Comparison of ENCODE assay signal across 21 cellular contexts in the genomic region with DNA sequence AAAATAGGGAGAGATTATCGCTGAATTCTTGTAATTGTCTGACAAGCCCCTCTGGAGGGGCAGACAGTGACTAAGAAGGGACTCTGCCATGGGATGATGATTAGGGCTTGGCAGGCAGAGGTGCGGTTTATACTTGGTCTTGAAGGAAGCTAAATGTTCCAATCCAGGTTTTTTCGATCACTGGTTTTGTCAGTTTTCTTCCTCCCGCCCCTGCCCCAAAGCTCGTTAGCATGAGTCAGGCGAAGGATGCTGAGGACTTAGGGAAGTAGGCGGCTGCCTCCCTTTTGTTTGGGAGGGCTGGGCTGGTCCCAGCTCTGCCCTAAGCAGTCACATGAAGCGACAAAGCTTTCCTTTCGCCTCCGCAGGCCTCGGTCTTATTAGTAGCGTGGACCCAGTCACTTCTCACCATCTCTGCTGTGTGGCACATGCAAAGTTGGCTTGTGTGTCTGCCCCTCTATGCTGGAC.
DNase-seq lines count a peak whose midpoint lies in the region; ATAC-seq and TF ChIP-seq lines count a peak whose summit lies in the region.
"Had no signal": no experiment of that assay in that cellular context is flagged by ENCODE, and none has a peak within 500 bp of the region (broad histone marks: within the 10 kb centered on the region; RNA-seq: fewer than 3 reads in every experiment).

No MANE protein-coding gene starts in this region.

- H3K36me3 Mint-ChIP-seq in activated naive CD4-positive, alpha-beta T cell treated with anti-CD3 and anti-CD28 coated beads for 36 hours (ENCODE audit: low read depth): no peaks in the 10 kb centered on the region
- no peaks in the 10 kb centered on the region for H3K36me3 Mint-ChIP-seq in natural killer cell
- H3K36me3 Mint-ChIP-seq: activated naive CD4-positive, alpha-beta T cell treated with anti-CD3 and anti-CD28 coated beads, Interleukin-2, amount 10 ng/mL, durations not matched to agents 7 days and 5 days; CD4-positive, CD25-positive, alpha-beta regulatory T cell had no signal

- no CpG with 5 or more reads among the region's 12 CpGs for WGBS in mesendoderm (ENCODE audit: extremely low coverage, insufficient coverage, low lambda C conversion rate)

- CTCF ChIA-PET in activated naive CD4-positive, alpha-beta T cell treated with anti-CD3 and anti-CD28 coated beads for 36 hours (lab: Charles Lee): interaction anchor here (0.7 kb wide), 1 partner anchor 336 kb away, joined by 3 read pairs; no protein-coding TSS in a partner anchor

- no peak overlapping the region for H3K4me3 Mint-ChIP-seq in activated naive CD4-positive, alpha-beta T cell treated with anti-CD3 and anti-CD28 coated beads for 36 hours
- H3K4me3 Mint-ChIP-seq in natural killer cell: no peak overlapping the region
- H3K4me3 Mint-ChIP-seq: activated naive CD4-positive, alpha-beta T cell treated with anti-CD3 and anti-CD28 coated beads, Interleukin-2, amount 10 ng/mL, durations not matched to agents 7 days and 5 days; CD4-positive, CD25-positive, alpha-beta regulatory T cell had no signal

- no peak overlapping the region for H3K27ac ChIP-seq in mesendoderm (ENCODE audit: low read depth, low read length)
- H3K27ac ChIP-seq: colonic mucosa, foreskin keratinocyte, upper lobe of left lung had no signal

- H2BK120ac ChIP-seq in mesendoderm (ENCODE audit: low read depth, low read length): no peak overlapping the region

- no peak overlapping the region for H2AK5ac ChIP-seq in mesendoderm (ENCODE audit: low read length)

- no peaks in the 10 kb centered on the region for H3K36me3 ChIP-seq in mesendoderm (ENCODE audit: control insufficient read depth, insufficient read depth, low read length)
- H3K36me3 ChIP-seq: colonic mucosa, upper lobe of left lung had no signal

- no peak overlapping the region for H3K18ac ChIP-seq in mesendoderm (ENCODE audit: low read length)

- no peak overlapping the region for H4K8ac ChIP-seq in mesendoderm (ENCODE audit: low read depth, low read length)

- H3K4me3 ChIP-seq in astrocyte of the spinal cord (ENCODE audit: low read depth, low read length): no peak overlapping the region
- no peak overlapping the region for H3K4me3 ChIP-seq in mesendoderm (ENCODE audit: low read length)
- H3K4me3 ChIP-seq: colonic mucosa, upper lobe of left lung had no signal

- peak overlapping the region; percentile 74 for H3K56ac ChIP-seq in mesendoderm (ENCODE audit: low read length)

- H3K4me1 Mint-ChIP-seq in activated naive CD4-positive, alpha-beta T cell treated with anti-CD3 and anti-CD28 coated beads for 36 hours (ENCODE audit: low read depth): peaks cover 17% of the 10 kb centered on the region
- H3K4me1 Mint-ChIP-seq in natural killer cell: no peaks in the 10 kb centered on the region

- no peak for DNase-seq in activated naive CD4-positive, alpha-beta T cell treated with anti-CD3 and anti-CD28 coated beads for 36 hours
- no peak for DNase-seq in activated naive CD4-positive, alpha-beta T cell treated with Interleukin-2 at 50 U/mL for 16 hours
- DNase-seq in GM04504 (ENCODE audit: low read depth) (peak; percentile 47), astrocyte of the spinal cord (ENCODE audit: low read depth, low spot score) (peak; percentile 78), mesendoderm (peak; percentile 64), natural killer cell (no peak), GOT3 (lab: John Stamatoyannopoulos, UW) (no peak)
- DNase-seq: activated naive CD4-positive, alpha-beta T cell treated with anti-CD3 and anti-CD28 coated beads, Interleukin-2, amount 10 ng/mL, durations not matched to agents 7 days and 5 days; activated T-cell treated with anti-CD3 and anti-CD28 coated beads for 4 hours; colonic mucosa; foreskin keratinocyte; KG1; left colon; midbrain; NCI-H1930; SHP77; stimulated activated CD4-positive, alpha-beta T cell treated with anti-CD3 and anti-CD28 coated beads, Interleukin-4, amount 100 ng/mL, for 1 hour; upper lobe of left lung had no signal

- no peak overlapping the region for H3K23ac ChIP-seq in mesendoderm (ENCODE audit: low read length)

- H3K4ac ChIP-seq in mesendoderm (ENCODE audit: low read depth, low read length): no peak overlapping the region

- in situ Hi-C loops in astrocyte of the spinal cord (cut with HindIII; ENCODE audit: low sequenced_read_pairs): no loop called here

- no peak for TF ChIP-seq CTCF in astrocyte of the spinal cord (IDR thresholded peaks at IDR 0.05; ENCODE audit: low read depth, low read length)
- TF ChIP-seq CTCF in natural killer cell (IDR thresholded peaks at IDR 0.05): no peak

- no peak overlapping the region for H3K9ac ChIP-seq in mesendoderm (ENCODE audit: low read length)

- H3K27me3 ChIP-seq in mesendoderm (ENCODE audit: insufficient read depth, low read length, poor library complexity): no peaks in the 10 kb centered on the region
- H3K27me3 ChIP-seq: colonic mucosa, foreskin keratinocyte, upper lobe of left lung had no signal

- H2BK15ac ChIP-seq in mesendoderm (replicated peaks; ENCODE audit: low read depth): no peak overlapping the region

- no peaks in the 10 kb centered on the region for H3K9me3 Mint-ChIP-seq in activated naive CD4-positive, alpha-beta T cell treated with anti-CD3 and anti-CD28 coated beads for 36 hours
- no peaks in the 10 kb centered on the region for H3K9me3 Mint-ChIP-seq in natural killer cell
- H3K9me3 Mint-ChIP-seq: activated naive CD4-positive, alpha-beta T cell treated with anti-CD3 and anti-CD28 coated beads, Interleukin-2, amount 10 ng/mL, durations not matched to agents 7 days and 5 days had no signal

- H2BK5ac ChIP-seq in mesendoderm (ENCODE audit: low read length): no peak overlapping the region

- intact Hi-C loops in activated naive CD4-positive, alpha-beta T cell treated with anti-CD3 and anti-CD28 coated beads for 36 hours (cut with micrococcal nuclease): no loop called here
- intact Hi-C loops in natural killer cell (cut with micrococcal nuclease): no loop called here

- no peaks in the 10 kb centered on the region for H3K79me2 ChIP-seq in mesendoderm (ENCODE audit: control insufficient read depth, insufficient read depth, low read length)

- H3K4me1 ChIP-seq in mesendoderm (ENCODE audit: control insufficient read depth, low read depth, low read length): peaks cover 2% of the 10 kb centered on the region
- H3K4me1 ChIP-seq: colonic mucosa, upper lobe of left lung had no signal

- H3K79me1 ChIP-seq in mesendoderm (ENCODE audit: low read length): no peaks in the 10 kb centered on the region

- ATAC-seq in natural killer cell (no peak), HG02852 (IDR thresholded peaks at IDR 0.05; ENCODE audit: unreplicated experiment) (no peak)
- ATAC-seq: left colon had no signal

- no peak overlapping the region for H3K4me2 ChIP-seq in mesendoderm (ENCODE audit: low read length)

- peak overlapping the region; percentile 47 for H3K27ac Mint-ChIP-seq in activated naive CD4-positive, alpha-beta T cell treated with anti-CD3 and anti-CD28 coated beads for 36 hours
- H3K27ac Mint-ChIP-seq in natural killer cell: no peak overlapping the region
- H3K27ac Mint-ChIP-seq: activated naive CD4-positive, alpha-beta T cell treated with anti-CD3 and anti-CD28 coated beads, Interleukin-2, amount 10 ng/mL, durations not matched to agents 7 days and 5 days; CD4-positive, CD25-positive, alpha-beta regulatory T cell; progenitor cell of endocrine pancreas had no signal

- H3K27me3 Mint-ChIP-seq in activated naive CD4-positive, alpha-beta T cell treated with anti-CD3 and anti-CD28 coated beads for 36 hours (ENCODE audit: low read depth): no peaks in the 10 kb centered on the region
- no peaks in the 10 kb centered on the region for H3K27me3 Mint-ChIP-seq in natural killer cell (ENCODE audit: low read depth in 2 of 2)
- H3K27me3 Mint-ChIP-seq: activated naive CD4-positive, alpha-beta T cell treated with anti-CD3 and anti-CD28 coated beads, Interleukin-2, amount 10 ng/mL, durations not matched to agents 7 days and 5 days had no signal

- no peak overlapping the region for H4K5ac ChIP-seq in mesendoderm (ENCODE audit: low read length)

Comparison
In these comparisons a context has a peak if more than half of its experiments do, and no peak if none do; other contexts are left out.
1. DNase-seq: peak in GM04504 (single experiment), astrocyte of the spinal cord (single experiment) and mesendoderm (single experiment); none in activated naive CD4-positive, alpha-beta T cell treated with anti-CD3 and anti-CD28 coated beads for 36 hours (single experiment), activated naive CD4-positive, alpha-beta T cell treated with Interleukin-2 at 50 U/mL for 16 hours (single experiment), natural killer cell (single experiment) and GOT3 (single experiment).